In genomic region chr1:20232564-20232963, GRCh38 we compare ENCODE assay signal across 7 cellular contexts. TPM values are rescaled to one million over a fixed set of nuclear protein-coding genes. Genes with fewer than 3 reads are reported as not detected.
"Had no signal": no experiment of that assay in that cellular context is flagged by ENCODE, and none has a peak within 500 bp of the region (broad histone marks: within the 10 kb centered on the region; RNA-seq: fewer than 3 reads in every experiment).

No MANE protein-coding gene starts in this region.

RNA-seq across cellular contexts. Expression of gene PLA2G2C, which starts 46.2 kb away (rescaled TPM):
- total RNA-seq: activated naive CD8-positive, alpha-beta T cell treated with anti-CD3 and anti-CD28 coated beads for 36 hours; Right ventricle myocardium inferior; RPMI7951 had no signal
- polyA plus RNA-seq: adipose tissue had no signal

RNA-seq across cellular contexts. Expression of gene VWA5B1, which starts 58.1 kb away (rescaled TPM):
- total RNA-seq: activated CD8-positive, alpha-beta T cell treated with anti-CD3 and anti-CD28 coated beads for 36 hours; activated T-helper 2 cell treated with anti-CD3 and anti-CD28 coated beads, Interferon-gamma antibody, Interleukin-2, Interleukin-4, amounts not matched to agents 10 μg/mL and 5 μg/mL and 100 μg/mL, durations not matched to agents 14 hours and 24 hours and 36 hours; Right ventricle myocardium inferior; RPMI7951; T-helper 1 cell treated with Interleukin-12 subunit alpha and Interleukin-12 subunit beta and Interleukin-4 antibody, amounts not matched to agents 30 ng/mL and 1 ng/mL, for 36 hours had no signal
